Comparison of ENCODE assay signal across 16 cellular contexts in the genomic region with DNA sequence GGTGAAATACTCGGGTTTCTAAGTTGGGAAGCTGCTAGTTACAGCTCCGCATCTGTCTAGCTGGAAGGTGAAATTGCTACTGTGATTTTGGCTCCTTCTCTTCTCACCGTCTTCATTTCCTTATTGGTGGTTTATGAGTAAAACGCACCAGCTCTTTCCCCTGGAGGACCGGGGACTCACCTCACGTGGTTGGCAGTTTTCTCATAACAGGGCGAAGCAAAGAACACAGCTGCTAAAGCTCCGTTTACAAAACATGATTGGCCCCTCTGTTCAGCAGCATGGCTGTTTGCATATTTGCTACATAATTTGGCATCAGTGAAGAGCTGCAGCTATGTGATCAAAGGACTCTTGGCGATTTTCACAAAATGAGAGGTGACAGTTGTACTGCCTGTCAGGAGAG. TPM values are rescaled to one million over a fixed set of nuclear protein-coding genes. Genes with fewer than 3 reads are reported as not detected.
DNase-seq lines count a peak whose midpoint lies in the region; ATAC-seq and TF ChIP-seq lines count a peak whose summit lies in the region.
"Had no signal": no experiment of that assay in that cellular context is flagged by ENCODE, and none has a peak within 500 bp of the region (broad histone marks: within the 10 kb centered on the region; RNA-seq: fewer than 3 reads in every experiment).

No MANE protein-coding gene starts in this region.

- H3K36me3 Mint-ChIP-seq in glutamatergic neuron (ENCODE audit: unreplicated experiment): peaks cover 12% of the 10 kb centered on the region
- H3K36me3 Mint-ChIP-seq in activated T-cell treated with anti-CD3 and anti-CD28 coated beads, Interleukin-2, amount 50 U/mL, for 4 hours (ENCODE audit: insufficient read depth): no peaks in the 10 kb centered on the region
- H3K36me3 Mint-ChIP-seq: T-cell had no signal

- H3K9me3 Mint-ChIP-seq in glutamatergic neuron (ENCODE audit: unreplicated experiment): peaks cover 7% of the 10 kb centered on the region
- no peaks in the 10 kb centered on the region for H3K9me3 Mint-ChIP-seq in activated T-cell treated with anti-CD3 and anti-CD28 coated beads, Interleukin-2, amount 50 U/mL, for 4 hours
- H3K9me3 Mint-ChIP-seq: T-cell had no signal

- peak overlapping the region; percentile 5 for H3K27ac Mint-ChIP-seq in glutamatergic neuron (ENCODE audit: unreplicated experiment)
- H3K27ac Mint-ChIP-seq: T-cell had no signal

- intact Hi-C loops in upper lobe of right lung (cut with DNase I): no loop called here

- peak overlapping the region; percentile 31 for H3K4me3 Mint-ChIP-seq in glutamatergic neuron (ENCODE audit: unreplicated experiment)
- H3K4me3 Mint-ChIP-seq in activated T-cell treated with anti-CD3 and anti-CD28 coated beads, Interleukin-2, amount 50 U/mL, for 4 hours: no peak overlapping the region
- H3K4me3 Mint-ChIP-seq: T-cell had no signal

- H3K4me1 ChIP-seq in upper lobe of right lung: no peaks in the 10 kb centered on the region

- DNase-seq in DMS 273 (lab: John Stamatoyannopoulos, UW; ENCODE audit: unreplicated experiment): peak; percentile 23
- DNase-seq in DMS 273 treated with DMSO at 0.1 percent for 48 hours (lab: John Stamatoyannopoulos, UW): no peak
- peak; percentile 74 for DNase-seq in NCI-H2107 treated with DMSO at 0.1 percent for 48 hours (lab: John Stamatoyannopoulos, UW; ENCODE audit: unreplicated experiment)
- no peak for DNase-seq in glutamatergic neuron
- DNase-seq in upper lobe of right lung: peak; percentile 5
- DNase-seq in activated T-cell treated with anti-CD3 and anti-CD28 coated beads, Interleukin-2, amount 50 U/mL, for 4 hours: no peak
- DNase-seq: C1 segment of cervical spinal cord, DMS153, NCI-H524 treated with DMSO at 0.1 percent for 48 hours, PC-3 had no signal

- TF ChIP-seq CTCF in glutamatergic neuron (IDR thresholded peaks at IDR 0.05; ENCODE audit: partially characterized antibody, unreplicated experiment) (no peak), upper lobe of right lung (IDR thresholded peaks at IDR 0.05) (no peak)

- H3K27me3 Mint-ChIP-seq in glutamatergic neuron (ENCODE audit: unreplicated experiment): peaks cover 6% of the 10 kb centered on the region
- peaks cover 32% of the 10 kb centered on the region for H3K27me3 Mint-ChIP-seq in activated T-cell treated with anti-CD3 and anti-CD28 coated beads, Interleukin-2, amount 50 U/mL, for 4 hours (ENCODE audit: low read depth)

- H3K27me3 ChIP-seq in upper lobe of right lung: peaks cover 14% of the 10 kb centered on the region

- ATAC-seq in upper lobe of right lung (no peak), HG03025 (IDR thresholded peaks at IDR 0.05; ENCODE audit: low FRiP score, unreplicated experiment) (no peak), GM21717 (IDR thresholded peaks at IDR 0.05; ENCODE audit: unreplicated experiment) (no peak)
- no peak for ATAC-seq in activated T-cell treated with anti-CD3 and anti-CD28 coated beads, Interleukin-2, amount 50 U/mL, for 4 hours
- ATAC-seq: HCT116, K562, PC-3, T-cell had no signal

- peaks cover 28% of the 10 kb centered on the region for H3K4me1 Mint-ChIP-seq in glutamatergic neuron (ENCODE audit: low read depth, unreplicated experiment)
- peaks cover 3% of the 10 kb centered on the region for H3K4me1 Mint-ChIP-seq in activated T-cell treated with anti-CD3 and anti-CD28 coated beads, Interleukin-2, amount 50 U/mL, for 4 hours (ENCODE audit: low read depth)

- no peaks in the 10 kb centered on the region for H3K36me3 ChIP-seq in upper lobe of right lung

- no peak overlapping the region for H3K4me3 ChIP-seq in upper lobe of right lung
- H3K4me3 ChIP-seq: K562 had no signal

- H3K27ac ChIP-seq in upper lobe of right lung: no peak overlapping the region
- H3K27ac ChIP-seq: HL-60 had no signal

- H3K9me3 ChIP-seq in upper lobe of right lung: no peaks in the 10 kb centered on the region

RNA-seq across cellular contexts. Expression of gene TMEM181, which starts 20.5 kb away (rescaled TPM):
- total RNA-seq in glutamatergic neuron (ENCODE audit: unreplicated experiment): 44.3 TPM
- total RNA-seq in upper lobe of right lung: 31.5 TPM
- 10 to 100 TPM; 11.4 to 13.2 (median 12.0) TPM for total RNA-seq in activated T-cell treated with anti-CD3 and anti-CD28 coated beads, Interleukin-2, amount 50 U/mL, for 4 hours

Comparison
In these comparisons a context has a peak if more than half of its experiments do, and no peak if none do; other contexts are left out.
1. DNase-seq: peak in DMS 273 (single experiment), NCI-H2107 treated with DMSO at 0.1 percent for 48 hours (single experiment) and upper lobe of right lung (single experiment); none in DMS 273 treated with DMSO at 0.1 percent for 48 hours (single experiment), glutamatergic neuron (single experiment) and activated T-cell treated with anti-CD3 and anti-CD28 coated beads, Interleukin-2, amount 50 U/mL, for 4 hours (single experiment).